ENCODE assay signal across 1 cellular context in the genomic region with DNA sequence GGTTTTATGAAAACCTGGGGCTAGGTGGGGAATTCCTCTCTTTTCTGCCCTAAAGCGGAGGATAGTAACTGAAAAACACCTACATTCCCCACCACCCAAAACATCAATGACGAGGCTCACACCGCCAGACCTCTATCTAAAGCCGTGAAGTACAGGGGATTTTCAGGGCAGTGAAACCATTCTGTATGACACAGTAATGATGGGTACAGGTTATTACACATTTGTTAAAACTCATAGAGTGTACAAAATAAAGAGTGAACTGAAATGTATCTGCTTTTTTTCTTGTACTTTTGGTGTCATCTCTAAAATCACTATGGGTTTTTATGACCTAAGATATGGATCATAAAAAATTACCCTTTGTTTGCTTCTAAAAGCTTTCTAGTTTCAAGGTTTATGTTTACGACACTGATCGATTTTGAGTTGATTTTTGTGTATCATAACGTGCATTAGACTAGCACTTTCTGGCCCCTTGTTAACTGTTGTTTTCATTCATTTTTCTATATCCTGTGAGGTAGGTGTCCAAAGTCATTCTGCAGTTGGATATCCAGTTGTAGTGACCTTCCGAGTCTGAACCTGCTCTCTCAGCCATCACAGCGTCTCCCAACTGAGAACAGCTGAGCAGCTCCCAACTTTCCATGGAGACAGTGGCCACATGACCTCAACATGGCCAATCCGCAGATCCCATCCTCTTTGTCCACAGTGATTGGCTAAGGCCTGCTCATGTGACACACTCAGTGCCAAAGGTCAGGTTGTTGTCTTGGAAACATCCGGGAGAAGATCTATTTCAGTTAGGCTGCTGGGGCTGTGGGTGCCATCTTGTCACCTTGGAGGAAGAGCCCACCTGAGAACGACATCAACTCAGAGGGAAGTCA.
TF ChIP-seq lines count a peak whose summit lies in the region.

No MANE protein-coding gene starts in this region.

TF ChIP-seq in GM12878, 131 proteins besides CTCF, POLR2A, EP300 and RAD21 (continued from another document and continues in another):
- TF ChIP-seq ZNF687 (IDR thresholded peaks at IDR 0.05) (peak; percentile 58; the same call in 1 of the 2 replicates), RFX5 (IDR thresholded peaks at IDR 0.05; ENCODE audit: low read depth, low read length) (no peak), ZBTB11 (CRISPR knock-in tag; IDR thresholded peaks at IDR 0.05) (no peak), HDAC6 (IDR thresholded peaks at IDR 0.05; ENCODE audit: unreplicated experiment) (no peak), SP1 (IDR thresholded peaks at IDR 0.05; ENCODE audit: low read depth, low read length) (no peak), SMAD1 (IDR thresholded peaks at IDR 0.05; ENCODE audit: low read depth, partially characterized antibody) (no peak), CHD4 (IDR thresholded peaks at IDR 0.05) (no peak), ZBTB40 (IDR thresholded peaks at IDR 0.05; ENCODE audit: borderline replicate concordance) (no peak; the same call in 1 of the 2 replicates), PAX5 (IDR thresholded peaks at IDR 0.05; ENCODE audit: borderline replicate concordance, low read depth, low read length) (no peak), HSF1 (IDR thresholded peaks at IDR 0.05; ENCODE audit: low read depth, low read length) (no peak), ZZZ3 (IDR thresholded peaks at IDR 0.05; ENCODE audit: control insufficient read depth, insufficient read length, low read depth) (no peak), SREBF2 (IDR thresholded peaks at IDR 0.05; ENCODE audit: low read length) (no peak), ESRRA (IDR thresholded peaks at IDR 0.05; ENCODE audit: low read length) (no peak), CHD2 (IDR thresholded peaks at IDR 0.05; ENCODE audit: borderline replicate concordance, low read depth, low read length) (no peak), TAF1 (IDR thresholded peaks at IDR 0.05; ENCODE audit: borderline replicate concordance, low read depth, low read length) (no peak), PAX8 (IDR thresholded peaks at IDR 0.05) (0 out of 2 replicates have a peak, but pooled peaks have one; percentile 35), ZNF217 (IDR thresholded peaks at IDR 0.05) (peak; percentile 51; the same call in 1 of the 2 replicates), ZNF592 (IDR thresholded peaks at IDR 0.05) (0 out of 2 replicates have a peak, but pooled peaks have one; percentile 9), NR2C1 (IDR thresholded peaks at IDR 0.05) (peak; percentile 73), SKIL (IDR thresholded peaks at IDR 0.05; ENCODE audit: low read depth, poor library complexity, severe bottlenecking) (peak; percentile 16), BMI1 (IDR thresholded peaks at IDR 0.05; ENCODE audit: borderline replicate concordance) (no peak; the same call in 1 of the 2 replicates), GABPA (IDR thresholded peaks at IDR 0.05; ENCODE audit: low read depth) (no peak), CREM (IDR thresholded peaks at IDR 0.05; ENCODE audit: low read depth) (0 out of 2 replicates have a peak, but pooled peaks have one; percentile 16)
- TF ChIP-seq, protein P1, sequence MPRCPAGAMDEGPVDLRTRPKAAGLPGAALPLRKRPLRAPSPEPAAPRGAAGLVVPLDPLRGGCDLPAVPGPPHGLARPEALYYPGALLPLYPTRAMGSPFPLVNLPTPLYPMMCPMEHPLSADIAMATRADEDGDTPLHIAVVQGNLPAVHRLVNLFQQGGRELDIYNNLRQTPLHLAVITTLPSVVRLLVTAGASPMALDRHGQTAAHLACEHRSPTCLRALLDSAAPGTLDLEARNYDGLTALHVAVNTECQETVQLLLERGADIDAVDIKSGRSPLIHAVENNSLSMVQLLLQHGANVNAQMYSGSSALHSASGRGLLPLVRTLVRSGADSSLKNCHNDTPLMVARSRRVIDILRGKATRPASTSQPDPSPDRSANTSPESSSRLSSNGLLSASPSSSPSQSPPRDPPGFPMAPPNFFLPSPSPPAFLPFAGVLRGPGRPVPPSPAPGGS (IDR thresholded peaks at IDR 0.05; ENCODE audit: borderline replicate concordance, insufficient read depth, low read depth, low read length, poor library complexity, severe bottlenecking) = no peak
- TF ChIP-seq, protein P2, sequence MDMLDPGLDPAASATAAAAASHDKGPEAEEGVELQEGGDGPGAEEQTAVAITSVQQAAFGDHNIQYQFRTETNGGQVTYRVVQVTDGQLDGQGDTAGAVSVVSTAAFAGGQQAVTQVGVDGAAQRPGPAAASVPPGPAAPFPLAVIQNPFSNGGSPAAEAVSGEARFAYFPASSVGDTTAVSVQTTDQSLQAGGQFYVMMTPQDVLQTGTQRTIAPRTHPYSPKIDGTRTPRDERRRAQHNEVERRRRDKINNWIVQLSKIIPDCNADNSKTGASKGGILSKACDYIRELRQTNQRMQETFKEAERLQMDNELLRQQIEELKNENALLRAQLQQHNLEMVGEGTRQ (IDR thresholded peaks at IDR 0.05; ENCODE audit: borderline replicate concordance, low read depth, low read length) = peak; percentile 57; the same call in 1 of the 2 replicates
